ENCODE assay signal across 1 cellular context in genomic region chr10:8416755-8417154, GRCh38.
TF ChIP-seq lines count a peak whose summit lies in the region.

No MANE protein-coding gene starts in this region.

TF ChIP-seq in HepG2, 621 proteins besides CTCF, POLR2A, EP300 and RAD21 (continued from another document):
- TF ChIP-seq, protein P1, sequence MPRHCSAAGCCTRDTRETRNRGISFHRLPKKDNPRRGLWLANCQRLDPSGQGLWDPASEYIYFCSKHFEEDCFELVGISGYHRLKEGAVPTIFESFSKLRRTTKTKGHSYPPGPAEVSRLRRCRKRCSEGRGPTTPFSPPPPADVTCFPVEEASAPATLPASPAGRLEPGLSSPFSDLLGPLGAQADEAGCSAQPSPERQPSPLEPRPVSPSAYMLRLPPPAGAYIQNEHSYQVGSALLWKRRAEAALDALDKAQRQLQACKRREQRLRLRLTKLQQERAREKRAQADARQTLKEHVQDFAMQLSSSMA (CRISPR knock-in tag; IDR thresholded peaks at IDR 0.05), result no peak
- TF ChIP-seq, protein P2, sequence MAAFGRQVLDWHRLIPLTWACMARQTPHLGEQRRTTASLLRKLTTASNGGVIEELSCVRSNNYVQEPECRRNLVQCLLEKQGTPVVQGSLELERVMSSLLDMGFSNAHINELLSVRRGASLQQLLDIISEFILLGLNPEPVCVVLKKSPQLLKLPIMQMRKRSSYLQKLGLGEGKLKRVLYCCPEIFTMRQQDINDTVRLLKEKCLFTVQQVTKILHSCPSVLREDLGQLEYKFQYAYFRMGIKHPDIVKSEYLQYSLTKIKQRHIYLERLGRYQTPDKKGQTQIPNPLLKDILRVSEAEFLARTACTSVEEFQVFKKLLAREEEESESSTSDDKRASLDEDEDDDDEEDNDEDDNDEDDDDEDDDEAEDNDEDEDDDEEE (CRISPR knock-in tag; IDR thresholded peaks at IDR 0.05), result no peak
- TF ChIP-seq ZNF274 (CRISPR knock-in tag; IDR thresholded peaks at IDR 0.05) (no peak), RNF2 (conservative IDR thresholded peaks at IDR 0.05; ENCODE audit: low read depth) (no peak), JARID2 (CRISPR knock-in tag; IDR thresholded peaks at IDR 0.05; ENCODE audit: insufficient replicate concordance) (no peak), SP1 (IDR thresholded peaks at IDR 0.05) (no peak), SP1 (CRISPR knock-in tag; IDR thresholded peaks at IDR 0.05) (no peak), KLF6 (CRISPR knock-in tag; IDR thresholded peaks at IDR 0.05) (no peak), ZBTB7B (CRISPR knock-in tag; IDR thresholded peaks at IDR 0.05) (no peak), PAWR (CRISPR knock-in tag; IDR thresholded peaks at IDR 0.05; ENCODE audit: borderline replicate concordance) (no peak), SAP130 (CRISPR knock-in tag; IDR thresholded peaks at IDR 0.05; ENCODE audit: low read depth) (no peak), ZNF17 (CRISPR knock-in tag; IDR thresholded peaks at IDR 0.05) (no peak), SALL1 (CRISPR knock-in tag; IDR thresholded peaks at IDR 0.05) (no peak)
